1 cellular context compared by ENCODE assay signal in genomic region chr11:2898366-2899079, GRCh38.
TF ChIP-seq lines count a peak whose summit lies in the region.

No MANE protein-coding gene starts in this region.

TF ChIP-seq in endothelial cell of umbilical vein, 7 proteins besides CTCF, POLR2A, EP300 and RAD21:
- peak; percentile 91 for TF ChIP-seq MAX (IDR thresholded peaks at IDR 0.05; ENCODE audit: insufficient read depth, insufficient read length)
- peak; percentile 88 for TF ChIP-seq FOS (IDR thresholded peaks at IDR 0.05; ENCODE audit: borderline replicate concordance, insufficient read depth, low read length)
- peak; percentile 94 for TF ChIP-seq POLR2AphosphoS5 (IDR thresholded peaks at IDR 0.05; ENCODE audit: insufficient read depth, low read depth, low read length)
- TF ChIP-seq GATA2 (IDR thresholded peaks at IDR 0.05; ENCODE audit: insufficient read depth, insufficient read length, low read depth, low read length) = no peak
- peak; percentile 95 for TF ChIP-seq JUN (IDR thresholded peaks at IDR 0.05; ENCODE audit: borderline replicate concordance, insufficient read depth, insufficient read length, low read depth)
- no peak for TF ChIP-seq EZH2 (IDR thresholded peaks at IDR 0.05; ENCODE audit: borderline replicate concordance, low read depth, low read length, severe bottlenecking)
- TF ChIP-seq MYC (IDR thresholded peaks at IDR 0.05; ENCODE audit: low read depth, low read length) = peak; percentile 87
TF ChIP-seq in endothelial cell of umbilical vein: peak in this region for 5.
